8 cellular contexts compared by ENCODE assay signal in the genomic region with DNA sequence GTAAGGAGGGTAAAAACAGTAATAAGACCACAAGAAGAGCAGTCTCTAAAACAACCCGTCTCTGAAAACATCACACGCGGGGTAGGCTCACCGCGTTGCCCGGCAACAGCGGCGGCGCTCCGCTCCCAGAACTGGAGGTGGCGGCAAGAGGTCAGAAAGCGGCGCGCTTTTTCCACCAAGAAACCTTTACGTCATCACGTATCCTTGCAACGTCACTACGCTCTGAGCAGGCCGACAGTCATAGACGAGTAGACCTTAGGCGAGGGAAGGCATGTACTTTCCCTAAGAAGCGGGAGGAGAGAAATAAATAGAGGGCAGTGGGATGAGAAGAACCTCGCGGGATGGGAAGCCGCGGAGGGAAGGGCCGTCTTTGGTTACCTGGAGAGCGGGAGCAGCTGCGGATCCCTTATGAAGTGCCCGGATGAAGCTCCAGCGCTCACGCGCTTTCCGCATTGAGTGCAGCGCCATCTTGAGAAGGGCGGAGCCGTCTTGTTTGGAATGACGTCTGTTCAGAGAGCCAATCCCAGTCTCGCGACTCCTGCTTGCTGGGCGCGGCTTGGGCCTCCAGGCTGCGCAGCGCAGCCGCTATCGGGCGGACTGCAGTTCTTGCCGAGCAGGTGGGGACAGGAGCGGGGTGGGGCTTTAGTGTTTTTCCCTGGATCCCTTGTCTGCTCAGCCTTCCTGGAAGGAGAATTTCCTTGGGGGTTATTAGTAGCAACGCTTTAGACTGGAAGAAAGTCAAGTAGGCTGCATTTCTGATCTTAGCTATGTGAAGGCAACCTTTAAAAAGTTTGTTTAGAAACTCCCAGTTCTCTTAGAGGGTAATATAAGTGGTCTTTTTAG. TPM values are rescaled to one million over a fixed set of nuclear protein-coding genes. Genes with fewer than 3 reads are reported as not detected.
DNase-seq lines count a peak whose midpoint lies in the region; ATAC-seq and TF ChIP-seq lines count a peak whose summit lies in the region.

A gene (minus strand): TSS at position 477 of the 843 bp plus-strand sequence. CDS start 9 bp downstream, at position 468.

- no peaks in the 10 kb centered on the region for H3K9me3 ChIP-seq in PC-9 (ENCODE audit: insufficient read depth, low read depth)
- H3K9me3 ChIP-seq in mucosa of stomach (ENCODE audit: control insufficient read depth, low read length) = no peaks in the 10 kb centered on the region

- H3K4me3 ChIP-seq in PC-9 (peak within 1 kb of the TSS; percentile 75), mucosa of stomach (ENCODE audit: low read length) (peak within 1 kb of the TSS; percentile 71)

- 0 out of 2 replicates have a peak, but pooled peaks cover 8% of the 10 kb centered on the region for H4K20me1 ChIP-seq in PC-9 (ENCODE audit: insufficient read depth)

- DNase-seq in DMS53 treated with DMSO at 0.1 percent for 48 hours (lab: John Stamatoyannopoulos, UW; ENCODE audit: unreplicated experiment) = peak; percentile 75
- DNase-seq in KBM-7 = peak; percentile 98
- DNase-seq in PC-9 = peak; percentile 96 to 98
- peak; percentile 92 for DNase-seq in activated T-cell treated with anti-CD3 and anti-CD28 coated beads, Interleukin-2, amount 50 U/mL, for 1 hour
- DNase-seq in stimulated activated CD8-positive, alpha-beta memory T cell treated with anti-CD3 and anti-CD28 coated beads, Interleukin-7, amount 100 ng/mL, for 1 hour (ENCODE audit: low read depth in 2 of 2) = peak; percentile 79 to 83

- ATAC-seq in GM21723 (IDR thresholded peaks at IDR 0.05; ENCODE audit: unreplicated experiment) = peak; percentile 95
- ATAC-seq in esophagus mucosa = peak; percentile 99

- intact Hi-C loops in PC-9 (cut with micrococcal nuclease; ENCODE audit: unreplicated experiment) = loop anchor here (2.0 to 5.0 kb wide), 2 partner anchors 134 to 138 kb away; no protein-coding TSS in a partner anchor

- CTCF ChIA-PET in PC-9 (lab: Charles Lee) = no interaction called here

- peak within 1 kb of the TSS; percentile 90 for H2AFZ ChIP-seq in PC-9

- H3K36me3 ChIP-seq in PC-9 (ENCODE audit: low read depth) (0 out of 2 replicates have a peak, but pooled peaks cover 6% of the 10 kb centered on the region), mucosa of stomach (ENCODE audit: control insufficient read depth, insufficient read depth, low read length) (no peaks in the 10 kb centered on the region)

- H3K4me1 ChIP-seq in PC-9 (replicated peaks; ENCODE audit: insufficient read depth) (peaks cover 31% of the 10 kb centered on the region), mucosa of stomach (ENCODE audit: control insufficient read depth, insufficient read depth, low read length) (peaks cover 6% of the 10 kb centered on the region)

- BruUV-seq in PC-9 (replicated peaks; lab: Mats Ljungman, UMichigan) = TSS peak; percentile 68

- H3K9ac ChIP-seq in mucosa of stomach (ENCODE audit: low read length) = peak within 1 kb of the TSS; percentile 74

- no peaks in the 10 kb centered on the region for H3K27me3 ChIP-seq in PC-9 (ENCODE audit: insufficient read depth, low read depth)
- no peaks in the 10 kb centered on the region for H3K27me3 ChIP-seq in mucosa of stomach (ENCODE audit: control insufficient read depth, insufficient read depth, low read length)

- TF ChIP-seq CTCF in PC-9 (conservative IDR thresholded peaks at IDR 0.05) = no peak

- H3K27ac ChIP-seq in PC-9 = peak within 1 kb of the TSS; percentile 96

- in situ Hi-C loops in KBM-7 (cut with MboI; ENCODE audit: low pct_unique_long_range_greater_than_20kb, low sequenced_read_pairs) = no loop called here

- no peaks in the 10 kb centered on the region for H3K9me2 ChIP-seq in PC-9 (ENCODE audit: insufficient read depth)

- H3K79me2 ChIP-seq in PC-9 (ENCODE audit: low read depth) = peaks cover 63% of the 10 kb centered on the region

- peaks cover 13% of the 10 kb centered on the region; the same call in 1 of the 2 replicates for H3F3A ChIP-seq in PC-9 (ENCODE audit: insufficient read depth, low read depth)

- POLR2A ChIA-PET in PC-9 (lab: Charles Lee; ENCODE audit: unreplicated experiment) = interaction anchor here (0.6 to 0.7 kb wide), 4 partner anchors 92 to 1549 kb away, joined by 3 to 8 read pairs (median 4); no protein-coding TSS in a partner anchor

- H3K4me2 ChIP-seq in PC-9 = peak within 1 kb of the TSS; percentile 84

RNA-seq across cellular contexts. Expression of the gene that starts here (rescaled TPM):
- total RNA-seq in PC-9 (2021) = 17.6 and 24.2 TPM in 2 replicates
- total RNA-seq in esophagus mucosa = 14.5 TPM

Comparison
In these comparisons a context has a peak if more than half of its experiments do, and no peak if none do; other contexts are left out.
1. Peak in every context shown above with its lines: DNase-seq, ATAC-seq, H3K4me3 ChIP-seq and H3K27ac ChIP-seq.